In the genomic region with DNA sequence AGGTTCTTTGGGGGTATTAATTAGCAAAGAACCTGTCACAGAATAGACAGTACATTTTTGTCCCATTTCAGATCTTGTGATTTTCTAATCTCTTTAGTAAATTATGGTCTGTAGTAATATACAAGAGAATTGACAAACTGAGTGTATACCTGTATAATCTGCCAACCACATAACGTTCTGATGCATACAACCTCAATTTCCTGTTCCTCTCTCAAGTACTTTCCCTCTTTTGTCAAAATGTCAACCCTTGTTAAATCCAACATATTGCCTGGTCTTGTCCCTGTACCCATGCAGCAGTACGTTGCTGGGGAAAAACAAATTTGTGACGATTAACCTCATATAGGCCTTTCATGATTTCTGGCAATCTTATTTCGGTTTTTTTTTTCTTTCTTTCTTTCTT, we compare ENCODE assay signal across 10 cellular contexts. TPM values are rescaled to one million over a fixed set of nuclear protein-coding genes. Genes with fewer than 3 reads are reported as not detected.
DNase-seq lines count a peak whose midpoint lies in the region; ATAC-seq and TF ChIP-seq lines count a peak whose summit lies in the region.
"Had no signal": no experiment of that assay in that cellular context is flagged by ENCODE, and none has a peak within 500 bp of the region (broad histone marks: within the 10 kb centered on the region; RNA-seq: fewer than 3 reads in every experiment).

No MANE protein-coding gene starts in this region.

- no peaks in the 10 kb centered on the region for H3K9me3 ChIP-seq in heart right ventricle

- peaks cover 5 to 42% (median 27%) of the 10 kb centered on the region in 9 donors for H3K4me1 ChIP-seq in heart right ventricle

- H3K36me3 Mint-ChIP-seq in activated T-helper 17 cell treated with anti-CD3 and anti-CD28 coated beads, Interleukin-2, amount 50 U/mL, for 72 hours (ENCODE audit: low read depth): peaks cover 24% of the 10 kb centered on the region
- H3K36me3 Mint-ChIP-seq in immature natural killer cell: peaks cover 0 to 5% (median 0%) of the 10 kb centered on the region in 3 donors
- no peaks in the 10 kb centered on the region for H3K36me3 Mint-ChIP-seq in type B pancreatic cell
- no peaks in the 10 kb centered on the region for H3K36me3 Mint-ChIP-seq in nephron progenitor cell (ENCODE audit: low read depth)

- no peak overlapping the region for H3K27ac ChIP-seq in heart right ventricle
- no peak overlapping the region for H3K27ac ChIP-seq in caudate nucleus (ENCODE audit: low read depth, low read length)

- intact Hi-C loops in heart right ventricle (cut with DNase I): loop anchor here in 2 of 10 donors (5.0 to 10.0 kb wide), 2 partner anchors 57 to 175 kb away; no protein-coding TSS in a partner anchor
- intact Hi-C loops in Right ventricle myocardium inferior (cut with DNase I): loop anchor here (2.0 to 5.0 kb wide), 2 partner anchors 57 to 231 kb away; no protein-coding TSS in a partner anchor

- ATAC-seq in heart right ventricle (no peak), Right ventricle myocardium inferior (no peak)
- ATAC-seq in activated T-helper 17 cell treated with anti-CD3 and anti-CD28 coated beads, Interleukin-2, amount 50 U/mL, for 72 hours (replicated peaks): no peak

- peaks cover 0 to 38% (median 0%) of the 10 kb centered on the region in 9 donors for H3K36me3 ChIP-seq in heart right ventricle

- 79 to 81% methylated on average over 4 of the region's 4 CpGs for WGBS in heart right ventricle, 2 donors

- H3K9me3 Mint-ChIP-seq in activated T-helper 17 cell treated with anti-CD3 and anti-CD28 coated beads, Interleukin-2, amount 50 U/mL, for 72 hours: no peaks in the 10 kb centered on the region
- no peaks in the 10 kb centered on the region for H3K9me3 Mint-ChIP-seq in immature natural killer cell
- no peaks in the 10 kb centered on the region for H3K9me3 Mint-ChIP-seq in type B pancreatic cell
- H3K9me3 Mint-ChIP-seq in nephron progenitor cell: no peaks in the 10 kb centered on the region
- H3K9me3 Mint-ChIP-seq: activated T-cell treated with anti-CD3 and anti-CD28 coated beads, Interleukin-2, amount 50 U/mL, for 24 hours had no signal

- H3K27me3 ChIP-seq in heart right ventricle: no peaks in the 10 kb centered on the region

- H3K4me3 ChIP-seq in heart right ventricle: peak overlapping the region in 8 of 10 donors; percentile 65 to 98 (median 80)

- TF ChIP-seq CTCF in heart right ventricle (IDR thresholded peaks at IDR 0.05) (no peak), type B pancreatic cell (conservative IDR thresholded peaks at IDR 0.05) (no peak), nephron progenitor cell (IDR thresholded peaks at IDR 0.05) (no peak)

- DNase-seq in heart right ventricle (no peak), Right ventricle myocardium inferior (ENCODE audit: missing footprints) (no peak), immature natural killer cell (no peak), type B pancreatic cell (ENCODE audit: extremely low spot score, unreplicated experiment) (no peak), caudate nucleus (lab: John Stamatoyannopoulos, UW) (no peak), nephron progenitor cell (no peak)
- no peak for DNase-seq in activated naive CD4-positive, alpha-beta T cell treated with anti-CD3 and anti-CD28 coated beads, Interleukin-2, amount 50 U/mL, for 16 hours
- DNase-seq: activated T-cell treated with anti-CD3 and anti-CD28 coated beads, Interleukin-2, amount 50 U/mL, for 24 hours; stimulated activated CD4-positive, alpha-beta T cell treated with anti-CD3 and anti-CD28 coated beads, Interleukin-4, amount 100 ng/mL, for 24 hours had no signal

- H3K4me3 Mint-ChIP-seq in activated T-helper 17 cell treated with anti-CD3 and anti-CD28 coated beads, Interleukin-2, amount 50 U/mL, for 72 hours: no peak overlapping the region
- H3K4me3 Mint-ChIP-seq in immature natural killer cell (peak overlapping the region; percentile 58 to 96 (median 93)), type B pancreatic cell (peak overlapping the region; percentile 98), nephron progenitor cell (no peak overlapping the region)
- H3K4me3 Mint-ChIP-seq: activated T-cell treated with anti-CD3 and anti-CD28 coated beads, Interleukin-2, amount 50 U/mL, for 24 hours had no signal

- H3K27me3 Mint-ChIP-seq in activated T-helper 17 cell treated with anti-CD3 and anti-CD28 coated beads, Interleukin-2, amount 50 U/mL, for 72 hours: no peaks in the 10 kb centered on the region
- H3K27me3 Mint-ChIP-seq in immature natural killer cell (ENCODE audit: low read depth in 3 of 3): peaks cover 7 to 10% (median 9%) of the 10 kb centered on the region in 3 donors
- no peaks in the 10 kb centered on the region for H3K27me3 Mint-ChIP-seq in type B pancreatic cell
- peaks cover 4% of the 10 kb centered on the region for H3K27me3 Mint-ChIP-seq in nephron progenitor cell (ENCODE audit: low read depth, poor library complexity)
- H3K27me3 Mint-ChIP-seq: activated T-cell treated with anti-CD3 and anti-CD28 coated beads, Interleukin-2, amount 50 U/mL, for 24 hours had no signal

- H3K27ac Mint-ChIP-seq in activated T-helper 17 cell treated with anti-CD3 and anti-CD28 coated beads, Interleukin-2, amount 50 U/mL, for 72 hours: peak overlapping the region; percentile 93
- peak overlapping the region in 4 of 6 donors; percentile 86 to 98 (median 92) for H3K27ac Mint-ChIP-seq in immature natural killer cell
- H3K27ac Mint-ChIP-seq in type B pancreatic cell: no peak overlapping the region
- H3K27ac Mint-ChIP-seq in nephron progenitor cell: no peak overlapping the region
- H3K27ac Mint-ChIP-seq: activated T-cell treated with anti-CD3 and anti-CD28 coated beads, Interleukin-2, amount 50 U/mL, for 24 hours had no signal

- H3K4me1 Mint-ChIP-seq in activated T-helper 17 cell treated with anti-CD3 and anti-CD28 coated beads, Interleukin-2, amount 50 U/mL, for 72 hours: peaks cover 16% of the 10 kb centered on the region
- H3K4me1 Mint-ChIP-seq in immature natural killer cell (peaks cover 29 to 40% of the 10 kb centered on the region in 2 donors), type B pancreatic cell (ENCODE audit: unreplicated experiment) (peaks cover 16% of the 10 kb centered on the region), nephron progenitor cell (peaks cover 25% of the 10 kb centered on the region)

RNA-seq across cellular contexts. Expression of a gene that starts 1.1 kb away (rescaled TPM):
- 10 to 100 TPM; 19.8 to 28.3 (median 26.0) TPM for total RNA-seq in heart right ventricle
- 10 to 100 TPM; 26.9 to 60.3 TPM for polyA plus RNA-seq in heart right ventricle
- total RNA-seq in Right ventricle myocardium inferior: 17.3 TPM
- 10 to 100 TPM in 1 of 2 donors, 1 to 10 TPM in 1; 8.9 to 15.4 TPM for total RNA-seq in activated T-helper 17 cell treated with anti-CD3 and anti-CD28 coated beads, Interleukin-2, amount 50 U/mL, for 72 hours
- polyA plus RNA-seq in immature natural killer cell: 10 to 100 TPM; 19.6 to 28.5 (median 24.4) TPM
- 12.8 TPM in 2 replicates for total RNA-seq in type B pancreatic cell (ENCODE audit: low replicate concordance)

RNA-seq across cellular contexts. Expression of a gene that starts 1.3 kb away (rescaled TPM):
- total RNA-seq in heart right ventricle: 1 to 10 TPM; 4.3 to 9.5 (median 7.3) TPM
- polyA plus RNA-seq in heart right ventricle: 1 to 10 TPM; 5.8 to 9.2 TPM
- total RNA-seq in Right ventricle myocardium inferior: 6.7 TPM
- total RNA-seq in activated T-helper 17 cell treated with anti-CD3 and anti-CD28 coated beads, Interleukin-2, amount 50 U/mL, for 72 hours: 10 to 100 TPM; 13.3 to 22.0 TPM
- polyA plus RNA-seq in immature natural killer cell: 10 to 100 TPM; 11.5 to 23.5 (median 15.9) TPM
- total RNA-seq in type B pancreatic cell (ENCODE audit: low replicate concordance): 14.6 and 20.6 TPM in 2 replicates

Comparison
In these comparisons a context has a peak if more than half of its experiments do, and no peak if none do; other contexts are left out.
1. H3K27ac Mint-ChIP-seq: peak in activated T-helper 17 cell treated with anti-CD3 and anti-CD28 coated beads, Interleukin-2, amount 50 U/mL, for 72 hours (single experiment) and immature natural killer cell (4 of 6); none in type B pancreatic cell (single experiment) and nephron progenitor cell (single experiment).
2. H3K4me3 Mint-ChIP-seq: peak in immature natural killer cell (5 of 5) and type B pancreatic cell (single experiment); none in activated T-helper 17 cell treated with anti-CD3 and anti-CD28 coated beads, Interleukin-2, amount 50 U/mL, for 72 hours (single experiment) and nephron progenitor cell (single experiment).